ENCODE assay signal across 8 cellular contexts in the genomic region with DNA sequence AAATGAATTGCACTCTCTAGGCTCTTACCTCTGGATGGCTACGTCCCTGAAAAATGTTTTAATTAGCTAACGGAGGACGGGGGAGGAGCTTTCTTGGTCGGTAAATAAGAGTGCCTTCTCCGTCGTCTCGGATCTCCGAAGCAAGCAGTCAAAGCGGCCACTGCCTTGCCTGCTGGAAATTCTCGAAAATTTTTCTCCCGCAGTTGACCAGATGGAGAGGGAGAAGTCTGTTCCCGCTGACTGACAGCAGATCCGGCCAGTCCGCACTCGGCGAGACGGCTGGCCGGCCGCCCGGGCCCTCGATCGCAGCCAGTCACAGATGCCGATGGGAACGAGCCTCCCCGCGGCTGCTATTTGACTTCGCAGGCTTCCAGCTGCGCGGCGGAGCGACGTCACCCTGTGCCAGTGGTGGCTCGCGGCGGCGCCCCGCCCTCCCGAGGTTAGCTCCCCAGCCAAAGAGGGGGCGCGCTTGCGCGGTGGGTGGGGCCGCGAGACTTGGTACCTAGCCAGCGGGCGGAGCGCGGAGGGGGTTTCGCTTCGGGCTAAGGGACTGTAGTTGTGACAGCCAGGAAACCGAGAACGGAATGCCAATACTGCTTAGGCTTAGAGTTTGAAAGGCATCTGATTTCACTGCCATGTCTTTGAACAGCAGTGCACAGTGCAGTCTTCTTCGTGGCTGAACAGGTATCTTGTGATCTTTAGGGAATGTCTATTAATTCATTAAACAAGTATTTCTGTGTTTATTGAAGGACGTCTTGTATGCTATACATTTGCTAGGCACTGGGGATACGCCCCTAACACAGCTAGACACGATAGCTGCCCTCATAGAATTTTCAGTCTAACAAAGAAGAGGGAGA. TPM values are rescaled to one million over a fixed set of nuclear protein-coding genes. Genes with fewer than 3 reads are reported as not detected.
A peak's percentile ranks its signal among the peaks of the same experiment; 100 is the strongest.
DNase-seq lines count a peak whose midpoint lies in the region; ATAC-seq, FAIRE-seq and TF ChIP-seq lines count a peak whose summit lies in the region.

Gene PPM1K, minus strand, starts transcription at position 184 of the 857 bp plus-strand sequence. CDS start 5,978 bp downstream, outside the sequence.

- H3K9me3 ChIP-seq in keratinocyte (ENCODE audit: control insufficient read depth, low read depth, low read length), result no peaks in the 10 kb centered on the region

- DNase-seq in AML-193 (lab: John Stamatoyannopoulos, UW), result peak; percentile 96 to 97
- peak; percentile 97 for DNase-seq in NCI-H510A (lab: John Stamatoyannopoulos, UW)
- peak; percentile 99 for DNase-seq in activated CD4-positive, alpha-beta T cell treated with anti-CD3 and anti-CD28 coated beads for 1 hour
- peak; percentile 95 for DNase-seq in cerebellum (ENCODE audit: low spot score)
- peak; percentile 60 for DNase-seq in keratinocyte (ENCODE audit: low read depth, low spot score)
- DNase-seq in stimulated activated CD4-positive, alpha-beta T cell treated with anti-CD3 and anti-CD28 coated beads, Interleukin-15, amount 100 ng/mL, for 1 hour (ENCODE audit: low read depth in 1 of 2, low spot score in 1 of 2), result peak; percentile 97 to 99

- H3K36me3 ChIP-seq in keratinocyte (ENCODE audit: control insufficient read depth in 2 of 2, extremely low read depth in 1 of 2, insufficient read depth in 2 of 2, low read length in 2 of 2), result no peaks in the 10 kb centered on the region

- H2AFZ ChIP-seq in keratinocyte (ENCODE audit: control insufficient read depth, low read length), result peak within 1 kb of the TSS; percentile 98

- ATAC-seq in HG03432 (IDR thresholded peaks at IDR 0.05; ENCODE audit: unreplicated experiment), result peak; percentile 88

- peak; percentile 49 for FAIRE-seq in keratinocyte (lab: Jason Lieb, UNC)

- H3K4me2 ChIP-seq in keratinocyte (ENCODE audit: control insufficient read depth, extremely low read depth, insufficient read depth, low read depth, low read length), result peak within 1 kb of the TSS; percentile 96

- no peaks in the 10 kb centered on the region for H3K9me1 ChIP-seq in keratinocyte (ENCODE audit: control insufficient read depth, extremely low read depth, insufficient read depth, low read length)

- H4K20me1 ChIP-seq in keratinocyte (ENCODE audit: control insufficient read depth, extremely low read depth, insufficient read depth, low read length), result no peaks in the 10 kb centered on the region

- no peaks in the 10 kb centered on the region for H3K27me3 ChIP-seq in keratinocyte (ENCODE audit: control insufficient read depth, extremely low read depth, insufficient read depth, low read length)

- peaks cover 6% of the 10 kb centered on the region for H3K79me2 ChIP-seq in keratinocyte (ENCODE audit: control insufficient read depth, insufficient read depth, low read length)

- dilution Hi-C loops in keratinocyte (cut with MboI; ENCODE audit: extremely low pct_ligation_motif_present, low sequenced_read_pairs), result no loop called here

- H3K27ac ChIP-seq in keratinocyte (ENCODE audit: control insufficient read depth, insufficient read depth, low read length), result peak within 1 kb of the TSS; percentile 88

- peak in 1 of 3 experiments; percentile 19 for TF ChIP-seq CTCF in keratinocyte (optimal IDR thresholded peaks at IDR 0.05 in 1 of 3, IDR thresholded peaks at IDR 0.05 in 1 of 3, conservative IDR thresholded peaks at IDR 0.05 in 1 of 3; ENCODE audit: extremely low read depth in 1 of 3, insufficient read depth in 2 of 3, low read length in 3 of 3)

- H3K4me3 ChIP-seq in keratinocyte (ENCODE audit: control insufficient read depth in 2 of 3, extremely low read depth in 1 of 3, insufficient read depth in 2 of 3, low read depth in 1 of 3, low read length in 3 of 3), result peak within 1 kb of the TSS; percentile 77 to 89 (median 88)

- H3K9ac ChIP-seq in keratinocyte (ENCODE audit: control insufficient read depth, extremely low read depth, insufficient read depth, low read length), result peak within 1 kb of the TSS; percentile 84

- peaks cover 12% of the 10 kb centered on the region for H3K4me1 ChIP-seq in keratinocyte (ENCODE audit: control insufficient read depth, extremely low read depth, insufficient read depth, low read length)

- peak; percentile 67 for TF ChIP-seq POLR2A in GM19099 (IDR thresholded peaks at IDR 0.05; ENCODE audit: extremely low read depth, insufficient read length, low read depth)

RNA-seq across cellular contexts. Expression of gene PPM1K, which starts in this region (rescaled TPM):
- total RNA-seq in cerebellum, result 90.6 TPM
- 7.3 to 9.8 TPM (median 8.9 TPM) in 3 replicates for polyA plus RNA-seq in keratinocyte
- 2.0 TPM for polyA plus RNA-seq in keratinocyte (2011; ENCODE audit: low read depth)
- 5.7 and 5.9 TPM in 2 replicates for polyA plus RNA-seq in keratinocyte (2011; cell fraction: cytosol; rRNA removed)
- polyA plus RNA-seq in keratinocyte (2011; cell fraction: nucleus; rRNA removed), result 13.2 and 15.6 TPM in 2 replicates
- polyA plus RNA-seq in keratinocyte (2012; ENCODE audit: low replicate concordance), result 3.0 and 4.6 TPM in 2 replicates
- 7.8 to 24.4 TPM (median 16.4 TPM) in 3 replicates for polyA minus RNA-seq in keratinocyte
- 6.5 TPM for polyA minus RNA-seq in keratinocyte (2011; cell fraction: cytosol; rRNA and poly(A)+ RNA removed)
- 12.7 and 22.0 TPM in 2 replicates for polyA minus RNA-seq in keratinocyte (2011; cell fraction: nucleus; rRNA and poly(A)+ RNA removed)

Comparison
In these comparisons a context has a peak if more than half of its experiments do, and no peak if none do; other contexts are left out.
1. Peak in every context shown above with its lines: DNase-seq, ATAC-seq, H3K4me3 ChIP-seq and H3K27ac ChIP-seq.